ENCODE assay signal across 1 cellular context in the genomic region with DNA sequence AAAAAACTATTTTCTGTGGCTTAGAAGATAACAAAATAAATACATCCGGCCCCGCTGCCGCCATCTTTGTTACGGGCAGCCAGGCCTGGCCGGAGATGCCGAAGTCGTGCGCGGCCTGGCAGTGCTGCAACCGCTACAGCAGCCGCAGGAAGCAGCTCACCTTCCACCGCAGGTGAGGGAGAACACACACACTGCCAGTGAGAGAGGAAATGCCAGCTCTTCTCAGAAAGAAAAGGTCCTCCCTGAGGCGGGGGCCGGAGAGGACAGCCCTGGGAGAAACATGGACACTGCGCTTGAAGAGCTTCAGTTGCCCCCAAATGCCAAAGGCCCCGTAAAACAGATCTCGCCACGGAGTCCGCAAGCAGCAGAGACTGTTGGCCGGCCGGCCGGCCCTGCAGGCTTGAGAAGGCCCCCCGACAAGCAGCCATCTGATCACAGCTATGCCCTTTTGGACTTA.
TF ChIP-seq lines count a peak whose summit lies in the region.

No MANE protein-coding gene starts in this region.

TF ChIP-seq in liver, 16 proteins besides CTCF, POLR2A, EP300 and RAD21 (continued from another document):
- TF ChIP-seq, protein P1, sequence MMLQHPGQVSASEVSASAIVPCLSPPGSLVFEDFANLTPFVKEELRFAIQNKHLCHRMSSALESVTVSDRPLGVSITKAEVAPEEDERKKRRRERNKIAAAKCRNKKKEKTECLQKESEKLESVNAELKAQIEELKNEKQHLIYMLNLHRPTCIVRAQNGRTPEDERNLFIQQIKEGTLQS (IDR thresholded peaks at IDR 0.05): no peak
